In the genomic region with DNA sequence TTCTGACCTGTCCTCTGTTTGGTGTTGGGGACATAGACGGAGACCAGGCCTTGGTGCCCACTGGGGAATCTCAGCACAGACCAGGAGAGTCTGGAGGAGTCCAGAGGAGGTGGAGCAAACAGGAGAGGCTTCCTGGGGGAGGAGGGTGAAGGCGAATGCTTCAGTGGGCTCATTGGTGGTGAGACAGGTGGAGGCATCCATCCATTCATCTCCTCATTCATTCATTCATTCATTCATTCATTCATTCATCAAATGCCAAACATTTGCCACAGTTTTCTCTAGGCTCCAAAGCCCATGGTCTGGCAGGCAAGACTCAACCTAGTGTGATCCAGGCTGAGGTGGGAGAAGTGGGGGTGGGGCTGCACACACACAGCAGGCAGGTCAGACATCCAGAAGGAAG, we compare ENCODE assay signal across 26 cellular contexts. TPM values are rescaled to one million over a fixed set of nuclear protein-coding genes. Genes with fewer than 3 reads are reported as not detected.
DNase-seq lines count a peak whose midpoint lies in the region; ATAC-seq, FAIRE-seq and TF ChIP-seq lines count a peak whose summit lies in the region.
"Had no signal": no experiment of that assay in that cellular context is flagged by ENCODE, and none has a peak within 500 bp of the region (broad histone marks: within the 10 kb centered on the region; RNA-seq: fewer than 3 reads in every experiment).

No MANE protein-coding gene starts in this region.

- TF ChIP-seq CTCF in H1 (IDR thresholded peaks at IDR 0.05; ENCODE audit: control extremely low read depth in 1 of 3, insufficient read depth in 1 of 3, low read depth in 1 of 3, low read length in 3 of 3) = no peak

- H2BK5ac ChIP-seq in H1 (ENCODE audit: low read depth, low read length) (no peak overlapping the region), neuronal stem cell (ENCODE audit: low read length) (no peak overlapping the region)

- H3K56ac ChIP-seq in H1 (replicated peaks; ENCODE audit: insufficient read length, low read depth, low read length) = no peak overlapping the region

- H3K27ac ChIP-seq in H1 (ENCODE audit: low read depth, low read length) (no peak overlapping the region), neuronal stem cell (replicated peaks; ENCODE audit: low read length) (no peak overlapping the region)
- H3K27ac ChIP-seq: 22Rv1, A549, BLaER1 had no signal

- no peak for TF ChIP-seq EP300 in H1 (IDR thresholded peaks at IDR 0.05; ENCODE audit: borderline replicate concordance in 1 of 2, low read depth in 2 of 2, low read length in 2 of 2)

- TF ChIP-seq POLR2A in H1 (IDR thresholded peaks at IDR 0.05; ENCODE audit: control extremely low read depth in 1 of 2, low read depth in 2 of 2, low read length in 2 of 2) = no peak

- CTCF ChIA-PET in H1 (lab: Charles Lee; ENCODE audit: partially characterized antibody) = interaction anchor here (17.9 to 18.0 kb wide), 2 partner anchors 19 to 20 kb away, joined by 244 to 361 read pairs; no protein-coding TSS in a partner anchor

- H3K4ac ChIP-seq in H1 (replicated peaks; ENCODE audit: insufficient read length, low read depth, low read length) = no peak overlapping the region
- peak overlapping the region; percentile 70 for H3K4ac ChIP-seq in neuronal stem cell (ENCODE audit: low read length)

- H3K9me3 ChIP-seq in H1 (ENCODE audit: insufficient read depth in 2 of 2, low read depth in 1 of 2, low read length in 1 of 2) (no peaks in the 10 kb centered on the region), neuronal stem cell (replicated peaks in 1 of 2; ENCODE audit: control insufficient read depth in 2 of 2, insufficient read depth in 1 of 2, low read depth in 1 of 2, low read length in 2 of 2) (no peaks in the 10 kb centered on the region)
- H3K9me3 ChIP-seq: A549, BE2C, BLaER1 had no signal

- H3K9ac ChIP-seq in H1 (replicated peaks in 1 of 4; ENCODE audit: extremely low read depth in 1 of 4, low read depth in 3 of 4, low read length in 3 of 4) (no peak overlapping the region), neuronal stem cell (ENCODE audit: low read depth, low read length, poor library complexity) (peak overlapping the region; percentile 66)
- H3K9ac ChIP-seq: BLaER1 had no signal

- TF ChIP-seq RAD21 in H1 (IDR thresholded peaks at IDR 0.05 in 1 of 2, conservative IDR thresholded peaks at IDR 0.05 in 1 of 2; ENCODE audit: low read depth in 2 of 2, low read length in 2 of 2) = no peak

- H3K79me2 ChIP-seq in H1 (ENCODE audit: control insufficient read depth in 1 of 2, insufficient read depth in 2 of 2, low read length in 2 of 2) = no peaks in the 10 kb centered on the region

- WGBS in H1 (ENCODE audit: extremely low coverage in 1 of 2, insufficient coverage in 1 of 2, insufficient read length in 1 of 2, insufficient replicate concordance in 2 of 2, low coverage in 1 of 2, low lambda C conversion rate in 2 of 2, missing lambda C conversion rate in 1 of 2), 2 experiments = 75% methylated on average over 2 of the region's 2 CpGs; no CpG with 5 or more reads in 1 of the 2 experiments
- no CpG with 5 or more reads among the region's 2 CpGs for WGBS in neuronal stem cell (ENCODE audit: extremely low coverage in 2 of 2, insufficient read length in 2 of 2, insufficient replicate concordance in 1 of 2), 2 donors

- peaks cover 13% of the 10 kb centered on the region for H3K27me3 Mint-ChIP-seq in activated naive CD4-positive, alpha-beta T cell treated with anti-CD3 and anti-CD28 coated beads, Interleukin-2, amount 50 U/mL, for 24 hours

- ATAC-seq in sciatic nerve = no peak
- ATAC-seq: A549 had no signal

- DNase-seq in activated naive CD4-positive, alpha-beta T cell treated with anti-CD3 and anti-CD28 coated beads, Interleukin-2, amount 50 U/mL, for 16 hours = no peak
- DNase-seq in H1 (ENCODE audit: low read depth in 1 of 2, low spot score in 2 of 2) = no peak
- no peak for DNase-seq in neuronal stem cell (ENCODE audit: low spot score)
- DNase-seq in Ammon's horn (ENCODE audit: low spot score) = no peak
- no peak for DNase-seq in sciatic nerve (ENCODE audit: low spot score)
- DNase-seq: AML-193; BE2C; C1 segment of cervical spinal cord; CD4-positive, alpha-beta memory T cell; CD4-positive, CD25-positive, alpha-beta regulatory T cell; CD8-positive, alpha-beta memory T cell; COR-L47; DMS 273 treated with DMSO at 0.1 percent for 48 hours; DMS153; DMS53; DMS79; DND-41; EL; GDM1 had no signal

- H4K91ac ChIP-seq in H1 (replicated peaks; ENCODE audit: insufficient read length, low read length) (no peak overlapping the region), neuronal stem cell (ENCODE audit: low read depth, low read length, poor library complexity) (no peak overlapping the region)

- H3K79me1 ChIP-seq in H1 (ENCODE audit: low read depth, low read length) (no peaks in the 10 kb centered on the region), neuronal stem cell (ENCODE audit: low read depth, low read length) (no peaks in the 10 kb centered on the region)

- peak overlapping the region; percentile 30 for H3K27ac Mint-ChIP-seq in activated naive CD4-positive, alpha-beta T cell treated with anti-CD3 and anti-CD28 coated beads, Interleukin-2, amount 50 U/mL, for 24 hours
- H3K27ac Mint-ChIP-seq: CD14-positive monocyte; CD4-positive, alpha-beta memory T cell; CD4-positive, CD25-positive, alpha-beta regulatory T cell had no signal

- H3K23me2 ChIP-seq in H1 (ENCODE audit: low read depth, low read length) = no peaks in the 10 kb centered on the region

- no peaks in the 10 kb centered on the region for H3K36me3 Mint-ChIP-seq in activated naive CD4-positive, alpha-beta T cell treated with anti-CD3 and anti-CD28 coated beads, Interleukin-2, amount 50 U/mL, for 24 hours
- H3K36me3 Mint-ChIP-seq: CD14-positive monocyte; CD4-positive, alpha-beta memory T cell; CD8-positive, alpha-beta memory T cell had no signal

- intact Hi-C loops in sciatic nerve (cut with DNase I) = no loop called here

- 0 out of 2 replicates have a peak overlapping the region, but pooled peaks have one; percentile 29 for H2BK15ac ChIP-seq in H1 (ENCODE audit: low read length)
- no peak overlapping the region for H2BK15ac ChIP-seq in neuronal stem cell (ENCODE audit: low read length)

- H3K23ac ChIP-seq in H1 (ENCODE audit: insufficient read length) = no peak overlapping the region
- no peak overlapping the region for H3K23ac ChIP-seq in neuronal stem cell (ENCODE audit: low read depth, low read length, poor library complexity)

- H3K14ac ChIP-seq in H1 (ENCODE audit: insufficient read length) = no peak overlapping the region
- H3K14ac ChIP-seq in neuronal stem cell (ENCODE audit: low read length) = no peak overlapping the region

- POLR2A ChIA-PET in H1 (lab: Charles Lee; ENCODE audit: partially characterized antibody) = interaction anchor here (1.0 kb wide), 1 partner anchor 17 kb away, joined by 3 read pairs; no protein-coding TSS in a partner anchor

- H2BK20ac ChIP-seq in H1 (ENCODE audit: low read length) = no peak overlapping the region

- no peaks in the 10 kb centered on the region for H4K20me1 ChIP-seq in H1 (replicated peaks in 1 of 2; ENCODE audit: control insufficient read depth in 1 of 2, insufficient read depth in 2 of 2, low read length in 2 of 2)

- H2BK12ac ChIP-seq in H1 (ENCODE audit: low read depth, low read length) = peak overlapping the region; percentile 60; the same call in 1 of the 2 replicates
- no peak overlapping the region for H2BK12ac ChIP-seq in neuronal stem cell (ENCODE audit: low read length)

- H3K18ac ChIP-seq in H1 (ENCODE audit: extremely low read depth, low read length) (no peak overlapping the region), neuronal stem cell (ENCODE audit: low read length) (peak overlapping the region; percentile 72)

- no peak overlapping the region for H4K5ac ChIP-seq in H1 (ENCODE audit: insufficient read length, low read depth, low read length)

- no peaks in the 10 kb centered on the region for H3K4me1 Mint-ChIP-seq in activated naive CD4-positive, alpha-beta T cell treated with anti-CD3 and anti-CD28 coated beads, Interleukin-2, amount 50 U/mL, for 24 hours
- H3K4me1 Mint-ChIP-seq: CD14-positive monocyte had no signal

- H3K27me3 ChIP-seq in H1 (replicated peaks in 1 of 4; ENCODE audit: control insufficient read depth in 3 of 4, extremely low read depth in 1 of 4, insufficient read depth in 3 of 4, low read length in 3 of 4) = no peaks in the 10 kb centered on the region; a peak in 2 of 7 replicates
- H3K27me3 ChIP-seq in neuronal stem cell (ENCODE audit: control insufficient read depth in 3 of 3, insufficient read depth in 3 of 3, low read depth in 1 of 3, low read length in 3 of 3) = peaks cover 0 to 58% (median 5%) of the 10 kb centered on the region in 3 experiments
- H3K27me3 ChIP-seq: BE2C had no signal

- peak overlapping the region; percentile 82; the same call in 1 of the 2 replicates for H2AK5ac ChIP-seq in H1 (ENCODE audit: low read depth, low read length)
- peak overlapping the region; percentile 36 for H2AK5ac ChIP-seq in neuronal stem cell (ENCODE audit: low read depth, low read length)

- no peak for FAIRE-seq in H1 (lab: Jason Lieb, UNC)
- FAIRE-seq: A549, GM12891, GM19239 had no signal

- H3K4me3 Mint-ChIP-seq in activated naive CD4-positive, alpha-beta T cell treated with anti-CD3 and anti-CD28 coated beads, Interleukin-2, amount 50 U/mL, for 24 hours = no peak overlapping the region
- H3K4me3 Mint-ChIP-seq: CD14-positive monocyte; CD4-positive, alpha-beta memory T cell; CD4-positive, CD25-positive, alpha-beta regulatory T cell; CD8-positive, alpha-beta memory T cell had no signal

- H3K4me3 ChIP-seq in H1 (ENCODE audit: extremely low read depth in 1 of 4, insufficient read depth in 2 of 4, low read depth in 3 of 4, low read length in 4 of 4) (no peak overlapping the region), neuronal stem cell (ENCODE audit: low read length in 2 of 2) (no peak overlapping the region)
- H3K4me3 ChIP-seq: A549, BLaER1 had no signal

- no peak overlapping the region for H3K4me2 ChIP-seq in H1 (ENCODE audit: insufficient read depth in 1 of 2, low read depth in 2 of 2, low read length in 2 of 2)
- H3K4me2 ChIP-seq in neuronal stem cell (ENCODE audit: insufficient read depth, low read length, poor library complexity, severe bottlenecking) = no peak overlapping the region
- H3K4me2 ChIP-seq: A549, BLaER1 had no signal

- H2BK120ac ChIP-seq in H1 (replicated peaks; ENCODE audit: low read depth, low read length) = no peak overlapping the region
- H2BK120ac ChIP-seq in neuronal stem cell (ENCODE audit: low read depth, low read length) = no peak overlapping the region

- no peaks in the 10 kb centered on the region for H3K9me3 Mint-ChIP-seq in activated naive CD4-positive, alpha-beta T cell treated with anti-CD3 and anti-CD28 coated beads, Interleukin-2, amount 50 U/mL, for 24 hours
- H3K9me3 Mint-ChIP-seq: CD8-positive, alpha-beta memory T cell had no signal

- H3K36me3 ChIP-seq in H1 (ENCODE audit: control insufficient read depth in 2 of 4, insufficient read depth in 4 of 4, low read length in 3 of 4) (no peaks in the 10 kb centered on the region), neuronal stem cell (replicated peaks in 1 of 2; ENCODE audit: control insufficient read depth in 2 of 2, insufficient read depth in 2 of 2, low read length in 2 of 2) (no peaks in the 10 kb centered on the region)
- H3K36me3 ChIP-seq: BE2C, BLaER1 had no signal

- no peak overlapping the region for H4K8ac ChIP-seq in H1 (ENCODE audit: extremely low read depth, insufficient read depth, low read length)
- H4K8ac ChIP-seq in neuronal stem cell (ENCODE audit: low read depth, low read length) = peak overlapping the region; percentile 25

- H2AFZ ChIP-seq in H1 (ENCODE audit: low read length) (no peak overlapping the region), neuronal stem cell (ENCODE audit: low read length) (no peak overlapping the region)

- H3K4me1 ChIP-seq in H1 (replicated peaks in 1 of 4; ENCODE audit: control insufficient read depth in 3 of 4, insufficient read depth in 4 of 4, low read length in 3 of 4) (peaks cover 2 to 11% (median 8%) of the 10 kb centered on the region in 4 experiments; a peak in 6 of 7 replicates), neuronal stem cell (ENCODE audit: control insufficient read depth in 2 of 2, insufficient read depth in 1 of 2, low read depth in 1 of 2, low read length in 2 of 2) (no peaks in the 10 kb centered on the region)
- H3K4me1 ChIP-seq: A549, BLaER1 had no signal

RNA-seq across cellular contexts. Expression of gene LINGO1, which starts 7.9 kb away (rescaled TPM):
- total RNA-seq in H1 (2021; fragmentation: NEBNext Ultra II Directional; extraction: Animal tissue kit (Norgen Biotek cat#: 25700)) = 56.4 and 57.1 TPM in 2 replicates
- 114 and 166 TPM in 2 replicates for polyA plus RNA-seq in H1 (2011; rRNA removed)
- polyA plus RNA-seq in H1 (2011; cell fraction: cytosol; rRNA removed) = 51.3 TPM
- 94.7 TPM for polyA plus RNA-seq in H1 (2011; cell fraction: nucleus; rRNA removed)
- polyA plus RNA-seq in H1 (2012, experiment 1 of 2) = 31.6 to 91.8 TPM (median 75.5 TPM) in 4 replicates
- 55.3 TPM for polyA plus RNA-seq in H1 (2012, experiment 2 of 2)
- 73.3 TPM for polyA plus RNA-seq in H1 (2013, experiment 1 of 2)
- polyA plus RNA-seq in H1 (2013, experiment 2 of 2) = 75.1 TPM
- 33.5 and 61.7 TPM in 2 replicates for polyA minus RNA-seq in H1 (2011; rRNA and poly(A)+ RNA removed)
- polyA minus RNA-seq in H1 (2011; cell fraction: cytosol; rRNA and poly(A)+ RNA removed) = 36.0 TPM
- 39.2 TPM for polyA minus RNA-seq in H1 (2011; cell fraction: nucleus; rRNA and poly(A)+ RNA removed)
- 61.3 TPM for polyA plus RNA-seq in neuronal stem cell (2013, experiment 1 of 2)
- polyA plus RNA-seq in neuronal stem cell (2013, experiment 2 of 2) = 62.0 TPM
- total RNA-seq in sciatic nerve = 5.3 TPM
- total RNA-seq: CD4-positive, alpha-beta memory T cell; CD4-positive, CD25-positive, alpha-beta regulatory T cell; CD8-positive, alpha-beta memory T cell had no signal
- polyA plus RNA-seq: CD14-positive monocyte; CD4-positive, alpha-beta memory T cell; CD4-positive, CD25-positive, alpha-beta regulatory T cell; CD8-positive, alpha-beta memory T cell had no signal
